ENCODE assay signal across 11 cellular contexts in genomic region chr15:60563539-60564404, GRCh38.
DNase-seq lines count a peak whose midpoint lies in the region; ATAC-seq and TF ChIP-seq lines count a peak whose summit lies in the region.
"Had no signal": no experiment of that assay in that cellular context is flagged by ENCODE, and none has a peak within 500 bp of the region (broad histone marks: within the 10 kb centered on the region; RNA-seq: fewer than 3 reads in every experiment).

No MANE protein-coding gene starts in this region.

- ATAC-seq in GM19467 (IDR thresholded peaks at IDR 0.05; ENCODE audit: unreplicated experiment): peak; percentile 38
- ATAC-seq in HG03108 (IDR thresholded peaks at IDR 0.05; ENCODE audit: unreplicated experiment): peak; percentile 43
- no peak for ATAC-seq in left cardiac atrium
- ATAC-seq in HG03097 (IDR thresholded peaks at IDR 0.05; ENCODE audit: low FRiP score, unreplicated experiment): no peak
- ATAC-seq: upper lobe of right lung had no signal

- TF ChIP-seq CTCF in GM13977 (IDR thresholded peaks at IDR 0.05; ENCODE audit: extremely low read depth, insufficient read depth, missing control alignments): no peak

- no peaks in the 10 kb centered on the region for H3K27me3 ChIP-seq in effector memory CD4-positive, alpha-beta T cell (replicated peaks; ENCODE audit: control insufficient read depth, insufficient read depth, low read length, poor library complexity, severe bottlenecking)
- H3K27me3 ChIP-seq: upper lobe of right lung had no signal

- intact Hi-C loops in left cardiac atrium (cut with DNase I): no loop called here

- H3K36me3 ChIP-seq in effector memory CD4-positive, alpha-beta T cell (ENCODE audit: control insufficient read depth, insufficient read depth, low read length): peaks cover 5% of the 10 kb centered on the region
- H3K36me3 ChIP-seq: upper lobe of right lung had no signal

- no peaks in the 10 kb centered on the region for H3K9me3 ChIP-seq in effector memory CD4-positive, alpha-beta T cell (ENCODE audit: control insufficient read depth, low read length)
- H3K9me3 ChIP-seq: upper lobe of right lung had no signal

- peaks cover 48% of the 10 kb centered on the region for H3K4me1 ChIP-seq in effector memory CD4-positive, alpha-beta T cell (ENCODE audit: control insufficient read depth, insufficient read depth, low read length, poor library complexity, severe bottlenecking)

- H3K4me3 ChIP-seq in effector memory CD4-positive, alpha-beta T cell (ENCODE audit: insufficient read depth, low read depth, low read length, poor library complexity, severe bottlenecking): no peak overlapping the region
- H3K4me3 ChIP-seq: upper lobe of right lung had no signal

- DNase-seq in GM13977 (ENCODE audit: low spot score) (peak; percentile 40), NCI-H2081 (lab: John Stamatoyannopoulos, UW) (no peak), 8988T (no peak), left cardiac atrium (no peak)
- peak; percentile 45 to 54 (median 51) for DNase-seq in effector memory CD4-positive, alpha-beta T cell
- DNase-seq: EL, NCI-H1436, upper lobe of right lung had no signal

- H3K27ac ChIP-seq in effector memory CD4-positive, alpha-beta T cell (ENCODE audit: insufficient read depth, low read length, poor library complexity, severe bottlenecking): peak overlapping the region; percentile 75
- H3K27ac ChIP-seq: upper lobe of right lung had no signal

- in situ Hi-C loops in GM13977 (cut with MboI; ENCODE audit: low pct_unique_long_range_greater_than_20kb, low sequenced_read_pairs, unreplicated experiment): no loop called here

Comparison
In these comparisons a context has a peak if more than half of its experiments do, and no peak if none do; other contexts are left out.
1. DNase-seq: peak in GM13977 (single experiment) and effector memory CD4-positive, alpha-beta T cell (3 of 3); none in NCI-H2081 (0 of 2), 8988T (single experiment) and left cardiac atrium (single experiment).
2. ATAC-seq: peak in GM19467 (single experiment) and HG03108 (single experiment); none in left cardiac atrium (0 of 2) and HG03097 (single experiment).